In genomic region chr2:20568501-20569463, GRCh38 we compare ENCODE assay signal across 14 cellular contexts.
DNase-seq lines count a peak whose midpoint lies in the region; ATAC-seq and TF ChIP-seq lines count a peak whose summit lies in the region.
"Had no signal": no experiment of that assay in that cellular context is flagged by ENCODE, and none has a peak within 500 bp of the region (broad histone marks: within the 10 kb centered on the region; RNA-seq: fewer than 3 reads in every experiment).

No MANE protein-coding gene starts in this region.

- no peaks in the 10 kb centered on the region for H3K79me1 ChIP-seq in neuronal stem cell (ENCODE audit: low read depth, low read length)

- H3K27ac ChIP-seq in neuronal stem cell (replicated peaks; ENCODE audit: low read length), result no peak overlapping the region
- H3K27ac ChIP-seq: KMS-11 had no signal

- peak; percentile 39 for DNase-seq in AG10803 (ENCODE audit: low read depth)
- DNase-seq in T-helper 17 cell, result no peak
- DNase-seq in fibroblast of mammary gland (ENCODE audit: low read depth), result peak; percentile 67
- no peak for DNase-seq in neuronal stem cell (ENCODE audit: low spot score)
- DNase-seq in SHP77 treated with DMSO at 0.1 percent for 48 hours (lab: John Stamatoyannopoulos, UW), result no peak
- no peak for DNase-seq in NCI-H187 treated with DMSO at 0.1 percent for 48 hours (lab: John Stamatoyannopoulos, UW)
- no peak for DNase-seq in Ammon's horn (ENCODE audit: low spot score)
- DNase-seq: activated T-cell treated with anti-CD3 and anti-CD28 coated beads, Interleukin-2, amount 50 U/mL, for 1 hour; effector CD8-positive, alpha-beta T cell; NCI-H510A had no signal

- no peak overlapping the region for H4K91ac ChIP-seq in neuronal stem cell (ENCODE audit: low read depth, low read length, poor library complexity)

- H3K9me3 ChIP-seq in T-helper 17 cell (ENCODE audit: control insufficient read depth, low read length, poor library complexity, severe bottlenecking) (no peaks in the 10 kb centered on the region), neuronal stem cell (replicated peaks in 1 of 2; ENCODE audit: control insufficient read depth in 2 of 2, insufficient read depth in 1 of 2, low read depth in 1 of 2, low read length in 2 of 2) (peaks cover 0 to 2% of the 10 kb centered on the region in 2 donors)
- H3K9me3 ChIP-seq: left lung had no signal

- H3K4me1 ChIP-seq in neuronal stem cell (ENCODE audit: control insufficient read depth in 2 of 2, insufficient read depth in 1 of 2, low read depth in 1 of 2, low read length in 2 of 2), result peaks cover 29 to 39% of the 10 kb centered on the region in 2 donors

- H3K9ac ChIP-seq in neuronal stem cell (ENCODE audit: low read depth, low read length, poor library complexity), result no peak overlapping the region
- H3K9ac ChIP-seq: KMS-11 had no signal

- peak overlapping the region; percentile 50 for H3K18ac ChIP-seq in neuronal stem cell (ENCODE audit: low read length)

- no peak overlapping the region for H3K4me2 ChIP-seq in neuronal stem cell (ENCODE audit: insufficient read depth, low read length, poor library complexity, severe bottlenecking)
- H3K4me2 ChIP-seq: KMS-11 had no signal

- H3K14ac ChIP-seq in neuronal stem cell (ENCODE audit: low read length), result peak overlapping the region; percentile 48

- peak overlapping the region; percentile 29 for H2BK5ac ChIP-seq in neuronal stem cell (ENCODE audit: low read length)

- peak overlapping the region; percentile 16 for H3K23ac ChIP-seq in neuronal stem cell (ENCODE audit: low read depth, low read length, poor library complexity)

- no peak overlapping the region for H3K4me3 Mint-ChIP-seq in T-helper 17 cell
- H3K4me3 Mint-ChIP-seq: T-helper 1 cell treated with Interleukin-12 subunit alpha and Interleukin-12 subunit beta and Interleukin-4 antibody, amounts not matched to agents 30 μg/mL and 1 μg/mL, for 36 hours had no signal

- H2BK15ac ChIP-seq in neuronal stem cell (ENCODE audit: low read length), result peak overlapping the region; percentile 40

- peaks cover 0 to 8% (median 0%) of the 10 kb centered on the region in 3 experiments for H3K27me3 ChIP-seq in neuronal stem cell (ENCODE audit: control insufficient read depth in 3 of 3, insufficient read depth in 3 of 3, low read depth in 1 of 3, low read length in 3 of 3)
- H3K27me3 ChIP-seq: left lung had no signal

- WGBS in neuronal stem cell (ENCODE audit: extremely low coverage in 2 of 2, insufficient read length in 2 of 2, insufficient replicate concordance in 1 of 2), 2 donors, result no CpG with 5 or more reads among the region's 13 CpGs

- H2BK120ac ChIP-seq in neuronal stem cell (ENCODE audit: low read depth, low read length), result peak overlapping the region; percentile 4

- no peaks in the 10 kb centered on the region for H3K36me3 ChIP-seq in neuronal stem cell (replicated peaks in 1 of 2; ENCODE audit: control insufficient read depth in 2 of 2, insufficient read depth in 2 of 2, low read length in 2 of 2)
- H3K36me3 ChIP-seq: left lung had no signal

- peaks cover 4% of the 10 kb centered on the region for H3K4me1 Mint-ChIP-seq in T-helper 17 cell

- H3K4me3 ChIP-seq in AG10803 (ENCODE audit: low read length) (no peak overlapping the region), fibroblast of mammary gland (ENCODE audit: control insufficient read depth, low read depth, low read length) (no peak overlapping the region), neuronal stem cell (ENCODE audit: low read length in 2 of 2) (no peak overlapping the region)
- H3K4me3 ChIP-seq: left lung had no signal

- no peak overlapping the region for H3K4ac ChIP-seq in neuronal stem cell (ENCODE audit: low read length)

- no peaks in the 10 kb centered on the region for H3K36me3 Mint-ChIP-seq in T-helper 17 cell (ENCODE audit: low read depth)

- peaks cover 19% of the 10 kb centered on the region for H3K27me3 Mint-ChIP-seq in T-helper 17 cell

- ATAC-seq in T-helper 17 cell, result peak; percentile 78
- ATAC-seq in HG03097 (IDR thresholded peaks at IDR 0.05; ENCODE audit: low FRiP score, unreplicated experiment), result no peak
- ATAC-seq: left lung had no signal

- peak overlapping the region; percentile 86 for H3K27ac Mint-ChIP-seq in T-helper 17 cell

- no peak overlapping the region for H4K8ac ChIP-seq in neuronal stem cell (ENCODE audit: low read depth, low read length)

- no peak overlapping the region for H2BK12ac ChIP-seq in neuronal stem cell (ENCODE audit: low read length)

- peak overlapping the region; percentile 89 for H2AK5ac ChIP-seq in neuronal stem cell (ENCODE audit: low read depth, low read length)

- H2AFZ ChIP-seq in neuronal stem cell (ENCODE audit: low read length), result no peak overlapping the region

- TF ChIP-seq CTCF in AG10803 (conservative IDR thresholded peaks at IDR 0.05; ENCODE audit: low read length) (no peak), fibroblast of mammary gland (conservative IDR thresholded peaks at IDR 0.05; ENCODE audit: control insufficient read depth, insufficient read depth, low read depth, low read length) (no peak)

Comparison
In these comparisons a context has a peak if more than half of its experiments do, and no peak if none do; other contexts are left out.
1. DNase-seq: peak in AG10803 (single experiment) and fibroblast of mammary gland (single experiment); none in T-helper 17 cell (0 of 3), neuronal stem cell (single experiment), SHP77 treated with DMSO at 0.1 percent for 48 hours (single experiment), NCI-H187 treated with DMSO at 0.1 percent for 48 hours (single experiment) and Ammon's horn (single experiment).